ENCODE assay signal across 1 cellular context in the genomic region with DNA sequence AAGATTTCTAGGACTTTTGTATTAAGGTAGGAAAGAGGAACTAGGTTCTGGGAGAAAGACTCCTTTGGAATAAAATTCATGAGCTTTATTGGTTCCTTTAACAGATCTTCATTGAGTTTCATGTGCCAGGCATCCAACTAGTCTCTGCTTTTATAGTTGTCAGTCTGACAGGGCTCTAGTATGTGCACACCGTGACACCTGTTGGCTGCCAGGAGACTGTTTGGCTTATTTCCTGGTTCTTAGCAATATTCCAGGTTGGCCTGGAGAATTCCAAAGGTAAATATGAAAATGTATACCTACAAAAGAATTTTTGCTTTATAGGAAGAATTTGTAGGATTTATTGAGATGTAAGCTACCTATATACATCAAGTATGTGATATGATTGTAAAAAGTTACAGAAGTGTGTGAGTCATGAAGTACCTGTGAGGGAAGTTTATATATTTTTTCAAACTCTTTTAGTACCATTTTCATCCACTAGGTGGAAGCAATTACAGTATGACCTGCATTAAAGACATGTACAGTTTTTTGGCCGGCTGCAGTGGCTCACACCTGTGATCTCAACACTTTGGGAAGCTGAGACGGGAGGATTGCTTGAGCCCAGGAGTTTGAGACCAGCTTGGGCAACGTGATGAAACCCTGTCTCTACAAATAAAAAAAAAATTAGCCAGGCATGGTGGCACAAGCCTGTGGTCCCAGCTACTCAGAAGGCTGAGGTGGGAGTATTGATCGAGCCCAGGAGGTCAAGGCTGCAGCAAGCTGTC.
TF ChIP-seq lines count a peak whose summit lies in the region.

No MANE protein-coding gene starts in this region.

TF ChIP-seq in SK-N-SH, 30 proteins besides CTCF, POLR2A, EP300 and RAD21 (continued from another document):
- TF ChIP-seq, protein P1, sequence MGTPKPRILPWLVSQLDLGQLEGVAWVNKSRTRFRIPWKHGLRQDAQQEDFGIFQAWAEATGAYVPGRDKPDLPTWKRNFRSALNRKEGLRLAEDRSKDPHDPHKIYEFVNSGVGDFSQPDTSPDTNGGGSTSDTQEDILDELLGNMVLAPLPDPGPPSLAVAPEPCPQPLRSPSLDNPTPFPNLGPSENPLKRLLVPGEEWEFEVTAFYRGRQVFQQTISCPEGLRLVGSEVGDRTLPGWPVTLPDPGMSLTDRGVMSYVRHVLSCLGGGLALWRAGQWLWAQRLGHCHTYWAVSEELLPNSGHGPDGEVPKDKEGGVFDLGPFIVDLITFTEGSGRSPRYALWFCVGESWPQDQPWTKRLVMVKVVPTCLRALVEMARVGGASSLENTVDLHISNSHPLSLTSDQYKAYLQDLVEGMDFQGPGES (IDR thresholded peaks at IDR 0.05; ENCODE audit: low read depth, low read length) = no peak
TF ChIP-seq in SK-N-SH: peak in this region for 1.
